14 cellular contexts compared by ENCODE assay signal in genomic region chr17:52828621-52829020, GRCh38.
"Had no signal": no experiment of that assay in that cellular context is flagged by ENCODE, and none has a peak within 500 bp of the region (broad histone marks: within the 10 kb centered on the region; RNA-seq: fewer than 3 reads in every experiment).

No MANE protein-coding gene starts in this region.

- H3K27ac ChIP-seq: ascending aorta, colonic mucosa, left lung, thyroid gland, WERI-Rb-1 had no signal

- H3K4me1 ChIP-seq: ascending aorta, colonic mucosa, left lung, thyroid gland had no signal

- H3K4me3 ChIP-seq: ascending aorta, colonic mucosa, left lung, thyroid gland had no signal

- DNase-seq: activated CD4-positive, alpha-beta T cell treated with anti-CD3 and anti-CD28 coated beads for 1 hour; activated CD8-positive, alpha-beta memory T cell treated with anti-CD3 and anti-CD28 coated beads for 24 hours; activated gamma-delta T cell; activated T-cell treated with anti-CD3 and anti-CD28 coated beads, Interleukin-2, amount 50 U/mL, for 72 hours; colonic mucosa; erythroblast; foreskin melanocyte; kidney; left lung; mammary epithelial cell; stimulated activated naive B cell treated with anti-CD40 and anti-IgM and Interleukin-4, amounts not matched to agents 10 μg/mL and 1 μg/mL and 100 μg/mL, for 72 hours; thyroid gland; WERI-Rb-1 had no signal

- H3K36me3 ChIP-seq: ascending aorta, colonic mucosa, left lung, thyroid gland, WERI-Rb-1 had no signal

- H3K9me3 ChIP-seq: ascending aorta, colonic mucosa, left lung, thyroid gland had no signal

- H3K27me3 ChIP-seq: ascending aorta, colonic mucosa, left lung, thyroid gland had no signal
